Comparison of ENCODE assay signal across 14 cellular contexts in the genomic region with DNA sequence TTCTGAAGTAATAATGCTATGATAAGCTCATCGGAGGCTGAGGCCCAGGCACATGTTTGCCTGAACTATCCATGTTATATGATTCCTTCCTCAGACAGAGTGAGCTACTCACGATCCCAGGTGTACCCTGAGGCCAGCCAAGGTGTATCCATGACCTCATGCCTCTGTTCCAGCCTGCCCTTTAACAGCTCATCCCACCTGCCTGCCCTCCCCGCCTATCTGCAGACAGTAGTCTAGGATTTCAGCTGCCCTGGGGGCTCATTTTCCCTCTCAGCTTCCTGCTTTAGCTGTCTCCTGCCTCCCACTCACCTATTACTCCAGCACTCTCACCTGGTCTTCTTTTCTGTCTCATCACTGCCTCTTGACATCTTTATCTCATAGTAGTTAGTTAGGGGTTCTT. TPM values are rescaled to one million over a fixed set of nuclear protein-coding genes. Genes with fewer than 3 reads are reported as not detected.
DNase-seq lines count a peak whose midpoint lies in the region; ATAC-seq and TF ChIP-seq lines count a peak whose summit lies in the region.
"Had no signal": no experiment of that assay in that cellular context is flagged by ENCODE, and none has a peak within 500 bp of the region (broad histone marks: within the 10 kb centered on the region; RNA-seq: fewer than 3 reads in every experiment).

No MANE protein-coding gene starts in this region.

- H2AFZ ChIP-seq in ACC112 (ENCODE audit: low read length, unreplicated experiment): no peak overlapping the region

- peaks cover 81% of the 10 kb centered on the region for H3K4me1 ChIP-seq in ACC112 (ENCODE audit: control insufficient read depth, insufficient read depth, low read length, unreplicated experiment)
- H3K4me1 ChIP-seq in foreskin keratinocyte: peaks cover 61% of the 10 kb centered on the region
- H3K4me1 ChIP-seq: colonic mucosa, uterus had no signal

- H3K27ac ChIP-seq in ACC112 (ENCODE audit: low read depth, low read length) (peak overlapping the region; percentile 34), foreskin keratinocyte (peak overlapping the region; percentile 100)
- H3K27ac ChIP-seq: colonic mucosa, uterus had no signal

- no peaks in the 10 kb centered on the region for H3K36me3 ChIP-seq in ACC112 (ENCODE audit: insufficient read depth, low read length)
- H3K36me3 ChIP-seq: colonic mucosa, uterus had no signal

- peak; percentile 93 for ATAC-seq in foreskin keratinocyte
- ATAC-seq in HG03196 (IDR thresholded peaks at IDR 0.05; ENCODE audit: unreplicated experiment): no peak
- ATAC-seq in GM18502 (IDR thresholded peaks at IDR 0.05; ENCODE audit: poor library complexity, unreplicated experiment): no peak
- ATAC-seq: activated naive CD4-positive, alpha-beta T cell treated with anti-CD3 and anti-CD28 coated beads, Interleukin-2, amount 50 U/mL, for 72 hours; natural killer cell treated with Interleukin-12 subunit alpha and Interleukin-12 subunit beta and Interleukin-15 and Interleukin-18, amount 100 ng/mL, for 72 hours had no signal

- H3K4me3 ChIP-seq in ACC112 (ENCODE audit: low read depth, low read length): no peak overlapping the region
- H3K4me3 ChIP-seq: colonic mucosa, uterus had no signal

- no peaks in the 10 kb centered on the region for H3K27me3 ChIP-seq in ACC112 (ENCODE audit: insufficient read depth, low read length)
- no peaks in the 10 kb centered on the region for H3K27me3 ChIP-seq in foreskin keratinocyte
- H3K27me3 ChIP-seq: colonic mucosa, uterus had no signal

- no peaks in the 10 kb centered on the region for H3K79me2 ChIP-seq in ACC112 (ENCODE audit: control insufficient read depth, insufficient read depth, low read length, unreplicated experiment)

- DNase-seq in NCI-H1092 (lab: John Stamatoyannopoulos, UW): peak; percentile 25
- peak; percentile 70 for DNase-seq in NCI-H748 (lab: John Stamatoyannopoulos, UW; ENCODE audit: unreplicated experiment)
- DNase-seq in foreskin keratinocyte: peak; percentile 99 to 100
- DNase-seq in epidermal melanocyte (ENCODE audit: insufficient read length, low spot score): no peak
- DNase-seq in HCEC 1CT: no peak
- DNase-seq: AML-193, colonic mucosa, foreskin melanocyte, uterus had no signal

- TF ChIP-seq CTCF in foreskin keratinocyte (conservative IDR thresholded peaks at IDR 0.05): peak; percentile 10

RNA-seq across cellular contexts. Expression of gene IL24, which starts 1.9 kb away (rescaled TPM):
- 2.3 and 4.5 TPM in 2 replicates for total RNA-seq in foreskin keratinocyte
- polyA plus RNA-seq in foreskin keratinocyte: 2.2 and 4.8 TPM in 2 replicates
- total RNA-seq: colonic mucosa; natural killer cell treated with Interleukin-12 subunit alpha and Interleukin-12 subunit beta and Interleukin-15 and Interleukin-18, amount 100 ng/mL, for 72 hours; uterus had no signal

RNA-seq across cellular contexts. Expression of gene FCMR, which starts 26.4 kb away (rescaled TPM):
- 3.4 and 3.5 TPM in 2 replicates for total RNA-seq in foreskin keratinocyte
- 8.8 and 8.9 TPM in 2 replicates for polyA plus RNA-seq in foreskin keratinocyte

RNA-seq across cellular contexts. Expression of gene IL20, which starts 29.9 kb away (rescaled TPM):
- total RNA-seq in foreskin keratinocyte: 0.41 and 0.74 TPM in 2 replicates
- polyA plus RNA-seq in foreskin keratinocyte: 0.22 and 0.33 TPM in 2 replicates
- total RNA-seq: activated naive CD4-positive, alpha-beta T cell treated with anti-CD3 and anti-CD28 coated beads, Interleukin-2, amount 50 U/mL, for 72 hours; colonic mucosa; natural killer cell treated with Interleukin-12 subunit alpha and Interleukin-12 subunit beta and Interleukin-15 and Interleukin-18, amount 100 ng/mL, for 72 hours had no signal

RNA-seq across cellular contexts. Expression of gene PIGR, which starts 50.9 kb away (rescaled TPM):
- total RNA-seq in foreskin keratinocyte: not detected in 2 replicates
- polyA plus RNA-seq in foreskin keratinocyte: not detected in 2 replicates

Comparison
In these comparisons a context has a peak if more than half of its experiments do, and no peak if none do; other contexts are left out.
1. DNase-seq: peak in NCI-H1092 (single experiment), NCI-H748 (single experiment) and foreskin keratinocyte (2 of 2); none in epidermal melanocyte (single experiment) and HCEC 1CT (single experiment).